ENCODE assay signal across 1 cellular context in the genomic region with DNA sequence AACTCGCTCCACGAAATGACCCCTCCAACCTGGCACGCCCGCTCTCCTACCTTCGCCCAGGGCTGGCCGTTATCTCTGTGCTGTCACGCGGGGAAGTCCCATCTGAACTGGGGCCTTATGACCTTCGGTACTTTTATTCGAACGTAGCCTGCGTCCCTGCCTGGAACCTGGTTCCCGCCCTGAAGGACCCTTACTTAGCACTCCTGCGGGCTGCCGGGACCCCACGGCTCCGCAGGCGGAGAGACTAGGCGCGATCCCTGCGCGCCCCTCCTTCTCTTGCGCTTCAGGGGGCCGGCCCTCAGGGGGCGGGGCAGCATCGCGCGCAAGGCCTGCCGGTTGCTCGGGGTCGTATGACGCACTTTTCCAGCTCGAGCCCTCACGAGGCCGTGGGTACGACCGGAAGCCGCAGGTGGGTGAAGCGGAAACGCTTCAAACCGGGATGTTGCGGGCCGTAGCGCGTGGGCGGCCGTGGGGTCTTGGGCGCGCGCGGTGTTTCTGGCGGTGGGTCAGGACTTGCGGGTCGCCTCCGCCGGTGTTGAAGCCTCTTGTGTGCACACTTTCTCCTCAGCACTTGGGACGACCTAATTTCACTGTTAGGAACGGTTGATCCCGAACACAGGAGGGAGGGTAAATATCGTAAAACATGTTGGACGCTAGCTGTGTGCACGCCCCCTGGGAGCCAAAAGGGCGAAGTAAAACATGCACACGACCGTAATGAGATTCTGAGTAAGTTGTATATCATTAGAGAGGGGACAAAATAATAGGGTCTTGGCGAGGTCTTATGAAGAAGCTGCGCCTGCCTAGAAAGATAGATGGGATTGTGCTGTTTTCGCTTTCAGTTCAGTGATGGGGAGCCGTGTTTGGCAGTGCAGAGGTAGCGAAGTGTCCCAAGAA.
TF ChIP-seq lines count a peak whose summit lies in the region.

A gene (plus strand): TSS at position 325 of the 894 bp plus-strand sequence. CDS start 6,991 bp downstream, outside the sequence.
A gene with protein sequence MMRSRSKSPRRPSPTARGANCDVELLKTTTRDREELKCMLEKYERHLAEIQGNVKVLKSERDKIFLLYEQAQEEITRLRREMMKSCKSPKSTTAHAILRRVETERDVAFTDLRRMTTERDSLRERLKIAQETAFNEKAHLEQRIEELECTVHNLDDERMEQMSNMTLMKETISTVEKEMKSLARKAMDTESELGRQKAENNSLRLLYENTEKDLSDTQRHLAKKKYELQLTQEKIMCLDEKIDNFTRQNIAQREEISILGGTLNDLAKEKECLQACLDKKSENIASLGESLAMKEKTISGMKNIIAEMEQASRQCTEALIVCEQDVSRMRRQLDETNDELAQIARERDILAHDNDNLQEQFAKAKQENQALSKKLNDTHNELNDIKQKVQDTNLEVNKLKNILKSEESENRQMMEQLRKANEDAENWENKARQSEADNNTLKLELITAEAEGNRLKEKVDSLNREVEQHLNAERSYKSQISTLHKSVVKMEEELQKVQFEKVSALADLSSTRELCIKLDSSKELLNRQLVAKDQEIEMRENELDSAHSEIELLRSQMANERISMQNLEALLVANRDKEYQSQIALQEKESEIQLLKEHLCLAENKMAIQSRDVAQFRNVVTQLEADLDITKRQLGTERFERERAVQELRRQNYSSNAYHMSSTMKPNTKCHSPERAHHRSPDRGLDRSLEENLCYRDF (minus strand): TSS at position 300 of the 894 bp plus-strand sequence. CDS start 45,503 bp downstream, outside the sequence.

TF ChIP-seq in HepG2, 621 proteins besides CTCF, POLR2A, EP300 and RAD21 (continued from another document and continues in another):
- TF ChIP-seq, protein P1, sequence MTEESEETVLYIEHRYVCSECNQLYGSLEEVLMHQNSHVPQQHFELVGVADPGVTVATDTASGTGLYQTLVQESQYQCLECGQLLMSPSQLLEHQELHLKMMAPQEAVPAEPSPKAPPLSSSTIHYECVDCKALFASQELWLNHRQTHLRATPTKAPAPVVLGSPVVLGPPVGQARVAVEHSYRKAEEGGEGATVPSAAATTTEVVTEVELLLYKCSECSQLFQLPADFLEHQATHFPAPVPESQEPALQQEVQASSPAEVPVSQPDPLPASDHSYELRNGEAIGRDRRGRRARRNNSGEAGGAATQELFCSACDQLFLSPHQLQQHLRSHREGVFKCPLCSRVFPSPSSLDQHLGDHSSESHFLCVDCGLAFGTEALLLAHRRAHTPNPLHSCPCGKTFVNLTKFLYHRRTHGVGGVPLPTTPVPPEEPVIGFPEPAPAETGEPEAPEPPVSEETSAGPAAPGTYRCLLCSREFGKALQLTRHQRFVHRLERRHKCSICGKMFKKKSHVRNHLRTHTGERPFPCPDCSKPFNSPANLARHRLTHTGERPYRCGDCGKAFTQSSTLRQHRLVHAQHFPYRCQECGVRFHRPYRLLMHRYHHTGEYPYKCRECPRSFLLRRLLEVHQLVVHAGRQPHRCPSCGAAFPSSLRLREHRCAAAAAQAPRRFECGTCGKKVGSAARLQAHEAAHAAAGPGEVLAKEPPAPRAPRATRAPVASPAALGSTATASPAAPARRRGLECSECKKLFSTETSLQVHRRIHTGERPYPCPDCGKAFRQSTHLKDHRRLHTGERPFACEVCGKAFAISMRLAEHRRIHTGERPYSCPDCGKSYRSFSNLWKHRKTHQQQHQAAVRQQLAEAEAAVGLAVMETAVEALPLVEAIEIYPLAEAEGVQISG (CRISPR knock-in tag; IDR thresholded peaks at IDR 0.05): peak; percentile 96
- peak; percentile 96 for TF ChIP-seq ZNF761 (CRISPR knock-in tag; conservative IDR thresholded peaks at IDR 0.05)
- TF ChIP-seq, protein P2, sequence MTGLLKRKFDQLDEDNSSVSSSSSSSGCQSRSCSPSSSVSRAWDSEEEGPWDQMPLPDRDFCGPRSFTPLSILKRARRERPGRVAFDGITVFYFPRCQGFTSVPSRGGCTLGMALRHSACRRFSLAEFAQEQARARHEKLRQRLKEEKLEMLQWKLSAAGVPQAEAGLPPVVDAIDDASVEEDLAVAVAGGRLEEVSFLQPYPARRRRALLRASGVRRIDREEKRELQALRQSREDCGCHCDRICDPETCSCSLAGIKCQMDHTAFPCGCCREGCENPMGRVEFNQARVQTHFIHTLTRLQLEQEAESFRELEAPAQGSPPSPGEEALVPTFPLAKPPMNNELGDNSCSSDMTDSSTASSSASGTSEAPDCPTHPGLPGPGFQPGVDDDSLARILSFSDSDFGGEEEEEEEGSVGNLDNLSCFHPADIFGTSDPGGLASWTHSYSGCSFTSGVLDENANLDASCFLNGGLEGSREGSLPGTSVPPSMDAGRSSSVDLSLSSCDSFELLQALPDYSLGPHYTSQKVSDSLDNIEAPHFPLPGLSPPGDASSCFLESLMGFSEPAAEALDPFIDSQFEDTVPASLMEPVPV (CRISPR knock-in tag; IDR thresholded peaks at IDR 0.05): peak; percentile 100
- TF ChIP-seq, protein P3, sequence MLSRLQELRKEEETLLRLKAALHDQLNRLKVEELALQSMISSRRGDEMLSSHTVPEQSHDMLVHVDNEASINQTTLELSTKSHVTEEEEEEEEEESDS (CRISPR knock-in tag; IDR thresholded peaks at IDR 0.05; ENCODE audit: borderline replicate concordance): peak; percentile 89
- peak; percentile 94 for TF ChIP-seq SAFB2 (CRISPR knock-in tag; IDR thresholded peaks at IDR 0.05; ENCODE audit: borderline replicate concordance, low read depth)
- no peak; the same call in 1 of the 2 replicates for TF ChIP-seq FOXO1 (CRISPR knock-in tag; IDR thresholded peaks at IDR 0.05)
- TF ChIP-seq ZNF337 (CRISPR knock-in tag; IDR thresholded peaks at IDR 0.05; ENCODE audit: borderline replicate concordance, low read depth): peak; percentile 98
- TF ChIP-seq, protein P4, sequence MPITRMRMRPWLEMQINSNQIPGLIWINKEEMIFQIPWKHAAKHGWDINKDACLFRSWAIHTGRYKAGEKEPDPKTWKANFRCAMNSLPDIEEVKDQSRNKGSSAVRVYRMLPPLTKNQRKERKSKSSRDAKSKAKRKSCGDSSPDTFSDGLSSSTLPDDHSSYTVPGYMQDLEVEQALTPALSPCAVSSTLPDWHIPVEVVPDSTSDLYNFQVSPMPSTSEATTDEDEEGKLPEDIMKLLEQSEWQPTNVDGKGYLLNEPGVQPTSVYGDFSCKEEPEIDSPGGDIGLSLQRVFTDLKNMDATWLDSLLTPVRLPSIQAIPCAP (CRISPR knock-in tag; IDR thresholded peaks at IDR 0.05; ENCODE audit: low read depth): no peak; the same call in none of the 2 replicates
- TF ChIP-seq, protein P5, sequence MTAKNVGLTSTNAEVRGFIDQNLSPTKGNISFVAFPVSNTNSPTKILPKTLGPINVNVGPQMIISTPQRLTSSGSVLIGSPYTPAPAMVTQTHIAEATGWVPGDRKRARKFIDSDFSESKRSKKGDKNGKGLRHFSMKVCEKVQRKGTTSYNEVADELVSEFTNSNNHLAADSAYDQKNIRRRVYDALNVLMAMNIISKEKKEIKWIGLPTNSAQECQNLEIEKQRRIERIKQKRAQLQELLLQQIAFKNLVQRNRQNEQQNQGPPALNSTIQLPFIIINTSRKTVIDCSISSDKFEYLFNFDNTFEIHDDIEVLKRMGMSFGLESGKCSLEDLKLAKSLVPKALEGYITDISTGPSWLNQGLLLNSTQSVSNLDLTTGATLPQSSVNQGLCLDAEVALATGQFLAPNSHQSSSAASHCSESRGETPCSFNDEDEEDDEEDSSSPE (CRISPR knock-in tag; IDR thresholded peaks at IDR 0.05): peak; percentile 92
- TF ChIP-seq STAG1 (CRISPR knock-in tag; IDR thresholded peaks at IDR 0.05): peak; percentile 13
- TF ChIP-seq, protein P6, sequence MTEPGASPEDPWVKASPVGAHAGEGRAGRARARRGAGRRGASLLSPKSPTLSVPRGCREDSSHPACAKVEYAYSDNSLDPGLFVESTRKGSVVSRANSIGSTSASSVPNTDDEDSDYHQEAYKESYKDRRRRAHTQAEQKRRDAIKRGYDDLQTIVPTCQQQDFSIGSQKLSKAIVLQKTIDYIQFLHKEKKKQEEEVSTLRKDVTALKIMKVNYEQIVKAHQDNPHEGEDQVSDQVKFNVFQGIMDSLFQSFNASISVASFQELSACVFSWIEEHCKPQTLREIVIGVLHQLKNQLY (CRISPR knock-in tag; IDR thresholded peaks at IDR 0.05): peak; percentile 90
- peak; percentile 55; the same call in 1 of the 2 replicates for TF ChIP-seq HMG20B (CRISPR knock-in tag; conservative IDR thresholded peaks at IDR 0.05)
- TF ChIP-seq TCF12 (IDR thresholded peaks at IDR 0.05): no peak
- no peak for TF ChIP-seq TCF12 (CRISPR knock-in tag; IDR thresholded peaks at IDR 0.05)
- TF ChIP-seq DNMT1 (CRISPR knock-in tag; IDR thresholded peaks at IDR 0.05): peak; percentile 99
- TF ChIP-seq CEBPB (IDR thresholded peaks at IDR 0.05; ENCODE audit: borderline replicate concordance, low read depth, low read length): no peak
- TF ChIP-seq PTBP1 (IDR thresholded peaks at IDR 0.05; ENCODE audit: low read depth, low read length, poor library complexity, severe bottlenecking): peak; percentile 96
- TF ChIP-seq, protein P7, sequence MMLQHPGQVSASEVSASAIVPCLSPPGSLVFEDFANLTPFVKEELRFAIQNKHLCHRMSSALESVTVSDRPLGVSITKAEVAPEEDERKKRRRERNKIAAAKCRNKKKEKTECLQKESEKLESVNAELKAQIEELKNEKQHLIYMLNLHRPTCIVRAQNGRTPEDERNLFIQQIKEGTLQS (CRISPR knock-in tag; IDR thresholded peaks at IDR 0.05): peak; percentile 70; the same call in 1 of the 2 replicates
- TF ChIP-seq, protein P8, sequence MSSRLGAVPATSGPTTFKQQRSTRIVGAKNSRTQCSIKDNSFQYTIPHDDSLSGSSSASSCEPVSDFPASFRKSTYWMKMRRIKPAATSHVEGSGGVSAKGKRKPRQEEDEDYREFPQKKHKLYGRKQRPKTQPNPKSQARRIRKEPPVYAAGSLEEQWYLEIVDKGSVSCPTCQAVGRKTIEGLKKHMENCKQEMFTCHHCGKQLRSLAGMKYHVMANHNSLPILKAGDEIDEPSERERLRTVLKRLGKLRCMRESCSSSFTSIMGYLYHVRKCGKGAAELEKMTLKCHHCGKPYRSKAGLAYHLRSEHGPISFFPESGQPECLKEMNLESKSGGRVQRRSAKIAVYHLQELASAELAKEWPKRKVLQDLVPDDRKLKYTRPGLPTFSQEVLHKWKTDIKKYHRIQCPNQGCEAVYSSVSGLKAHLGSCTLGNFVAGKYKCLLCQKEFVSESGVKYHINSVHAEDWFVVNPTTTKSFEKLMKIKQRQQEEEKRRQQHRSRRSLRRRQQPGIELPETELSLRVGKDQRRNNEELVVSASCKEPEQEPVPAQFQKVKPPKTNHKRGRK (CRISPR knock-in tag; IDR thresholded peaks at IDR 0.05): no peak
- TF ChIP-seq ZNF205 (CRISPR knock-in tag; IDR thresholded peaks at IDR 0.05): peak; percentile 88; the same call in 1 of the 2 replicates
- no peak for TF ChIP-seq POLR2AphosphoS2 (IDR thresholded peaks at IDR 0.05; ENCODE audit: low read depth, low read length)
- peak; percentile 97 for TF ChIP-seq NR2C2 (CRISPR knock-in tag; IDR thresholded peaks at IDR 0.05; ENCODE audit: borderline replicate concordance)
- TF ChIP-seq ZNF24 (IDR thresholded peaks at IDR 0.05): no peak
- no peak; the same call in 1 of the 2 replicates for TF ChIP-seq RELA (CRISPR knock-in tag; IDR thresholded peaks at IDR 0.05)
- TF ChIP-seq ZSCAN30 (CRISPR knock-in tag; IDR thresholded peaks at IDR 0.05): 0 out of 2 replicates have a peak, but pooled peaks have one; percentile 18
- TF ChIP-seq HNRNPLL (IDR thresholded peaks at IDR 0.05; ENCODE audit: low read depth, low read length, poor library complexity, severe bottlenecking): peak; percentile 90
- no peak; the same call in 1 of the 2 replicates for TF ChIP-seq ZNF296 (CRISPR knock-in tag; conservative IDR thresholded peaks at IDR 0.05)
- TF ChIP-seq ATF7-NPFF (CRISPR knock-in tag; IDR thresholded peaks at IDR 0.05; ENCODE audit: low read depth): peak; percentile 98
- TF ChIP-seq, protein P9, sequence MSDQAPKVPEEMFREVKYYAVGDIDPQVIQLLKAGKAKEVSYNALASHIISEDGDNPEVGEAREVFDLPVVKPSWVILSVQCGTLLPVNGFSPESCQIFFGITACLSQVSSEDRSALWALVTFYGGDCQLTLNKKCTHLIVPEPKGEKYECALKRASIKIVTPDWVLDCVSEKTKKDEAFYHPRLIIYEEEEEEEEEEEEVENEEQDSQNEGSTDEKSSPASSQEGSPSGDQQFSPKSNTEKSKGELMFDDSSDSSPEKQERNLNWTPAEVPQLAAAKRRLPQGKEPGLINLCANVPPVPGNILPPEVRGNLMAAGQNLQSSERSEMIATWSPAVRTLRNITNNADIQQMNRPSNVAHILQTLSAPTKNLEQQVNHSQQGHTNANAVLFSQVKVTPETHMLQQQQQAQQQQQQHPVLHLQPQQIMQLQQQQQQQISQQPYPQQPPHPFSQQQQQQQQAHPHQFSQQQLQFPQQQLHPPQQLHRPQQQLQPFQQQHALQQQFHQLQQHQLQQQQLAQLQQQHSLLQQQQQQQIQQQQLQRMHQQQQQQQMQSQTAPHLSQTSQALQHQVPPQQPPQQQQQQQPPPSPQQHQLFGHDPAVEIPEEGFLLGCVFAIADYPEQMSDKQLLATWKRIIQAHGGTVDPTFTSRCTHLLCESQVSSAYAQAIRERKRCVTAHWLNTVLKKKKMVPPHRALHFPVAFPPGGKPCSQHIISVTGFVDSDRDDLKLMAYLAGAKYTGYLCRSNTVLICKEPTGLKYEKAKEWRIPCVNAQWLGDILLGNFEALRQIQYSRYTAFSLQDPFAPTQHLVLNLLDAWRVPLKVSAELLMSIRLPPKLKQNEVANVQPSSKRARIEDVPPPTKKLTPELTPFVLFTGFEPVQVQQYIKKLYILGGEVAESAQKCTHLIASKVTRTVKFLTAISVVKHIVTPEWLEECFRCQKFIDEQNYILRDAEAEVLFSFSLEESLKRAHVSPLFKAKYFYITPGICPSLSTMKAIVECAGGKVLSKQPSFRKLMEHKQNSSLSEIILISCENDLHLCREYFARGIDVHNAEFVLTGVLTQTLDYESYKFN (CRISPR knock-in tag; conservative IDR thresholded peaks at IDR 0.05): peak; percentile 85
- TF ChIP-seq FOXK2 (IDR thresholded peaks at IDR 0.05): peak; percentile 69; the same call in 1 of the 2 replicates
- peak; percentile 78 for TF ChIP-seq AGO1 (IDR thresholded peaks at IDR 0.05; ENCODE audit: low read depth, low read length, poor library complexity, severe bottlenecking)
- TF ChIP-seq, protein P10, sequence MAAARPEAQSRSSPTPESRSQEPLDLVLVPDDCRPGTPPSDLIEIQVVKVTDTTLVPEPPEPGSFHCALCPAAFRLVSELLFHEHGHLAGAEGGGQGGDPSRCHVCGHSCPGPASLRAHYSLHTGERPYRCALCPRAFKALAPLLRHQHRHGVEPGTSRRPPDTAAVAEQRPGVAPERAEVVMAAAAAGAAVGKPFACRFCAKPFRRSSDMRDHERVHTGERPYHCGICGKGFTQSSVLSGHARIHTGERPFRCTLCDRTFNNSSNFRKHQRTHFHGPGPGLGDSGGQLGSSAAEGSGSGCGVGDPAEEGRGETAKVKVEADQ (CRISPR knock-in tag; IDR thresholded peaks at IDR 0.05; ENCODE audit: borderline replicate concordance): peak; percentile 99
- TF ChIP-seq TCF7 (IDR thresholded peaks at IDR 0.05; ENCODE audit: low read depth): no peak
- no peak for TF ChIP-seq HDAC6 (IDR thresholded peaks at IDR 0.05; ENCODE audit: low read depth, low read length)
- TF ChIP-seq ZFP36 (IDR thresholded peaks at IDR 0.05; ENCODE audit: borderline replicate concordance, low read depth, low read length, partially characterized antibody): no peak
- TF ChIP-seq, protein P11, sequence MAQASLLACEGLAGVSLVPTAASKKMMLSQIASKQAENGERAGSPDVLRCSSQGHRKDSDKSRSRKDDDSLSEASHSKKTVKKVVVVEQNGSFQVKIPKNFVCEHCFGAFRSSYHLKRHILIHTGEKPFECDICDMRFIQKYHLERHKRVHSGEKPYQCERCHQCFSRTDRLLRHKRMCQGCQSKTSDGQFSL (CRISPR knock-in tag; IDR thresholded peaks at IDR 0.05): 0 out of 2 replicates have a peak, but pooled peaks have one; percentile 19
- TF ChIP-seq ZNF34 (CRISPR knock-in tag; IDR thresholded peaks at IDR 0.05; ENCODE audit: borderline replicate concordance): peak; percentile 96
